In genomic region chr13:76754414-76754813, GRCh38 we compare ENCODE assay signal across 15 cellular contexts.
DNase-seq lines count a peak whose midpoint lies in the region; TF ChIP-seq lines count a peak whose summit lies in the region.
"Had no signal": no experiment of that assay in that cellular context is flagged by ENCODE, and none has a peak within 500 bp of the region (broad histone marks: within the 10 kb centered on the region; RNA-seq: fewer than 3 reads in every experiment).

No MANE protein-coding gene starts in this region.

- CTCF ChIA-PET in activated naive CD4-positive, alpha-beta T cell treated with anti-CD3 and anti-CD28 coated beads for 36 hours (lab: Charles Lee): interaction anchor here (0.6 kb wide), 1 partner anchor 222 kb away, joined by 4 read pairs; no protein-coding TSS in a partner anchor

- peaks cover 3% of the 10 kb centered on the region for H3K27me3 Mint-ChIP-seq in activated naive CD8-positive, alpha-beta T cell treated with anti-CD3 and anti-CD28 coated beads for 36 hours
- peaks cover 5% of the 10 kb centered on the region for H3K27me3 Mint-ChIP-seq in activated naive CD4-positive, alpha-beta T cell treated with anti-CD3 and anti-CD28 coated beads for 36 hours (ENCODE audit: low read depth)

- DNase-seq in G401 (ENCODE audit: low spot score) (peak; percentile 55), amniotic epithelial cell (ENCODE audit: low read depth) (peak; percentile 79), fibroblast of the aortic adventitia (ENCODE audit: low read depth) (peak; percentile 79), mesenchymal stem cell (peak; percentile 54), DMS53 treated with DMSO at 0.1 percent for 48 hours (lab: John Stamatoyannopoulos, UW; ENCODE audit: unreplicated experiment) (no peak), NAMALWA (ENCODE audit: low spot score) (no peak)
- DNase-seq in activated naive CD8-positive, alpha-beta T cell treated with anti-CD3 and anti-CD28 coated beads for 36 hours: no peak
- no peak for DNase-seq in activated naive CD4-positive, alpha-beta T cell treated with anti-CD3 and anti-CD28 coated beads for 36 hours
- DNase-seq: activated CD4-positive, alpha-beta T cell treated with anti-CD3 and anti-CD28 coated beads for 1 hour; activated naive CD4-positive, alpha-beta T cell treated with anti-CD3 and anti-CD28 coated beads, Interleukin-2, amount 50 U/mL, for 16 hours; MM.1S; SHP77 had no signal

- TF ChIP-seq CTCF in fibroblast of the aortic adventitia (IDR thresholded peaks at IDR 0.05; ENCODE audit: insufficient read depth, low read length): no peak

- H2BK120ac ChIP-seq in mesenchymal stem cell (ENCODE audit: low read depth, low read length): no peak overlapping the region

- no peak overlapping the region for H3K23ac ChIP-seq in mesenchymal stem cell (ENCODE audit: low read length in 2 of 2)

- intact Hi-C loops in activated naive CD4-positive, alpha-beta T cell treated with anti-CD3 and anti-CD28 coated beads for 36 hours (cut with micrococcal nuclease): no loop called here

- H3K79me1 ChIP-seq in mesenchymal stem cell (replicated peaks; ENCODE audit: low read length, poor library complexity, severe bottlenecking): no peaks in the 10 kb centered on the region

- no peak overlapping the region for H3K4me2 ChIP-seq in mesenchymal stem cell (ENCODE audit: low read length, poor library complexity, severe bottlenecking)

- H3K9me3 Mint-ChIP-seq in activated naive CD8-positive, alpha-beta T cell treated with anti-CD3 and anti-CD28 coated beads for 36 hours: no peaks in the 10 kb centered on the region
- no peaks in the 10 kb centered on the region for H3K9me3 Mint-ChIP-seq in activated naive CD4-positive, alpha-beta T cell treated with anti-CD3 and anti-CD28 coated beads for 36 hours
- H3K9me3 Mint-ChIP-seq: neural crest cell had no signal

- no peak overlapping the region for H2AK5ac ChIP-seq in mesenchymal stem cell (ENCODE audit: low read length, severe bottlenecking)

- H4K8ac ChIP-seq in mesenchymal stem cell (ENCODE audit: low read length): no peak overlapping the region

- no peak overlapping the region for H3K4ac ChIP-seq in mesenchymal stem cell (ENCODE audit: low read depth in 1 of 2, low read length in 2 of 2)

- no peaks in the 10 kb centered on the region for H3K4me1 Mint-ChIP-seq in activated naive CD8-positive, alpha-beta T cell treated with anti-CD3 and anti-CD28 coated beads for 36 hours
- H3K4me1 Mint-ChIP-seq in activated naive CD4-positive, alpha-beta T cell treated with anti-CD3 and anti-CD28 coated beads for 36 hours (ENCODE audit: low read depth): no peaks in the 10 kb centered on the region

- no peak overlapping the region for H2BK15ac ChIP-seq in mesenchymal stem cell (ENCODE audit: low read depth, poor library complexity, severe bottlenecking)

- no peak overlapping the region for H3K18ac ChIP-seq in mesenchymal stem cell (ENCODE audit: low read depth in 1 of 2, low read length in 2 of 2)

- H2BK5ac ChIP-seq in mesenchymal stem cell (ENCODE audit: low read depth, low read length, poor library complexity, severe bottlenecking): no peak overlapping the region

- H3K27ac Mint-ChIP-seq in activated naive CD8-positive, alpha-beta T cell treated with anti-CD3 and anti-CD28 coated beads for 36 hours: no peak overlapping the region
- H3K27ac Mint-ChIP-seq in activated naive CD4-positive, alpha-beta T cell treated with anti-CD3 and anti-CD28 coated beads for 36 hours: no peak overlapping the region

- no peaks in the 10 kb centered on the region for H3K36me3 ChIP-seq in mesenchymal stem cell (ENCODE audit: control insufficient read depth in 1 of 2, insufficient read depth in 2 of 2, low read depth in 1 of 2, low read length in 2 of 2)
- H3K36me3 ChIP-seq: upper lobe of left lung had no signal

- no peak overlapping the region for H3K14ac ChIP-seq in mesenchymal stem cell (ENCODE audit: low read length in 2 of 2)

- no peak overlapping the region for H2BK12ac ChIP-seq in mesenchymal stem cell (ENCODE audit: low read length in 2 of 2)

- H4K91ac ChIP-seq in mesenchymal stem cell (ENCODE audit: low read length): no peak overlapping the region

- H3K36me3 Mint-ChIP-seq in activated naive CD8-positive, alpha-beta T cell treated with anti-CD3 and anti-CD28 coated beads for 36 hours: no peaks in the 10 kb centered on the region
- H3K36me3 Mint-ChIP-seq in activated naive CD4-positive, alpha-beta T cell treated with anti-CD3 and anti-CD28 coated beads for 36 hours (ENCODE audit: low read depth): no peaks in the 10 kb centered on the region

- H3K4me3 ChIP-seq in fibroblast of the aortic adventitia (ENCODE audit: low read depth, low read length) (no peak overlapping the region), mesenchymal stem cell (ENCODE audit: insufficient read depth in 1 of 2, low read depth in 1 of 2, low read length in 2 of 2) (no peak overlapping the region)
- H3K4me3 ChIP-seq: upper lobe of left lung had no signal

- in situ Hi-C loops in G401 (cut with HindIII; ENCODE audit: low sequenced_read_pairs): no loop called here

- no peak overlapping the region for H3K27ac ChIP-seq in mesenchymal stem cell (ENCODE audit: low read length, poor library complexity, severe bottlenecking)
- H3K27ac ChIP-seq: epithelial cell of prostate, upper lobe of left lung had no signal

- H2AFZ ChIP-seq in mesenchymal stem cell (ENCODE audit: low read depth, low read length): no peak overlapping the region

- peaks cover 0 to 3% of the 10 kb centered on the region in 2 experiments for H3K27me3 ChIP-seq in mesenchymal stem cell (ENCODE audit: control insufficient read depth in 1 of 2, insufficient read depth in 1 of 2, low read length in 2 of 2)
- H3K27me3 ChIP-seq: upper lobe of left lung had no signal

- no peaks in the 10 kb centered on the region for H3K9me3 ChIP-seq in mesenchymal stem cell (ENCODE audit: control insufficient read depth, low read length)
- H3K9me3 ChIP-seq: upper lobe of left lung had no signal

- H3K4me3 Mint-ChIP-seq in activated naive CD8-positive, alpha-beta T cell treated with anti-CD3 and anti-CD28 coated beads for 36 hours: no peak overlapping the region
- no peak overlapping the region for H3K4me3 Mint-ChIP-seq in activated naive CD4-positive, alpha-beta T cell treated with anti-CD3 and anti-CD28 coated beads for 36 hours
- H3K4me3 Mint-ChIP-seq: neural crest cell had no signal

- no peaks in the 10 kb centered on the region for H3K4me1 ChIP-seq in mesenchymal stem cell (ENCODE audit: control insufficient read depth, insufficient read depth, low read depth, low read length)

- H3K9ac ChIP-seq in mesenchymal stem cell (ENCODE audit: low read length): no peak overlapping the region

- 63% methylated on average over 4 of the region's 4 CpGs for WGBS in mesenchymal stem cell

Comparison
In these comparisons a context has a peak if more than half of its experiments do, and no peak if none do; other contexts are left out.
1. DNase-seq: peak in G401 (single experiment), amniotic epithelial cell (single experiment), fibroblast of the aortic adventitia (single experiment) and mesenchymal stem cell (single experiment); none in activated naive CD8-positive, alpha-beta T cell treated with anti-CD3 and anti-CD28 coated beads for 36 hours (single experiment), DMS53 treated with DMSO at 0.1 percent for 48 hours (single experiment), activated naive CD4-positive, alpha-beta T cell treated with anti-CD3 and anti-CD28 coated beads for 36 hours (single experiment) and NAMALWA (single experiment).